Comparison of ENCODE assay signal across 1 cellular context in genomic region chr7:37973915-37974314, GRCh38.
TF ChIP-seq lines count a peak whose summit lies in the region.

No MANE protein-coding gene starts in this region.

TF ChIP-seq in GM12878, 131 proteins besides CTCF, POLR2A, EP300 and RAD21:
- TF ChIP-seq NR2C1 (IDR thresholded peaks at IDR 0.05) (no peak), RAD51 (IDR thresholded peaks at IDR 0.05) (peak; percentile 47; the same call in 1 of the 2 replicates), BACH1 (IDR thresholded peaks at IDR 0.05; ENCODE audit: borderline replicate concordance) (peak; percentile 47; the same call in 1 of the 2 replicates), BHLHE40 (IDR thresholded peaks at IDR 0.05; ENCODE audit: borderline replicate concordance in 1 of 2, low read depth in 2 of 2, low read length in 1 of 2) (0 out of 4 replicates have a peak, but pooled peaks of 1 of the 2 experiments have one; percentile 18), YBX1 (IDR thresholded peaks at IDR 0.05) (no peak), E4F1 (IDR thresholded peaks at IDR 0.05; ENCODE audit: borderline replicate concordance, partially characterized antibody) (no peak), CREM (IDR thresholded peaks at IDR 0.05; ENCODE audit: low read depth) (no peak), SKIL (IDR thresholded peaks at IDR 0.05; ENCODE audit: low read depth, poor library complexity, severe bottlenecking) (no peak), JUNB (IDR thresholded peaks at IDR 0.05) (no peak), ATF7 (IDR thresholded peaks at IDR 0.05; ENCODE audit: low read depth) (0 out of 2 replicates have a peak, but pooled peaks have one; percentile 22)
